Comparison of ENCODE assay signal across 8 cellular contexts in the genomic region with DNA sequence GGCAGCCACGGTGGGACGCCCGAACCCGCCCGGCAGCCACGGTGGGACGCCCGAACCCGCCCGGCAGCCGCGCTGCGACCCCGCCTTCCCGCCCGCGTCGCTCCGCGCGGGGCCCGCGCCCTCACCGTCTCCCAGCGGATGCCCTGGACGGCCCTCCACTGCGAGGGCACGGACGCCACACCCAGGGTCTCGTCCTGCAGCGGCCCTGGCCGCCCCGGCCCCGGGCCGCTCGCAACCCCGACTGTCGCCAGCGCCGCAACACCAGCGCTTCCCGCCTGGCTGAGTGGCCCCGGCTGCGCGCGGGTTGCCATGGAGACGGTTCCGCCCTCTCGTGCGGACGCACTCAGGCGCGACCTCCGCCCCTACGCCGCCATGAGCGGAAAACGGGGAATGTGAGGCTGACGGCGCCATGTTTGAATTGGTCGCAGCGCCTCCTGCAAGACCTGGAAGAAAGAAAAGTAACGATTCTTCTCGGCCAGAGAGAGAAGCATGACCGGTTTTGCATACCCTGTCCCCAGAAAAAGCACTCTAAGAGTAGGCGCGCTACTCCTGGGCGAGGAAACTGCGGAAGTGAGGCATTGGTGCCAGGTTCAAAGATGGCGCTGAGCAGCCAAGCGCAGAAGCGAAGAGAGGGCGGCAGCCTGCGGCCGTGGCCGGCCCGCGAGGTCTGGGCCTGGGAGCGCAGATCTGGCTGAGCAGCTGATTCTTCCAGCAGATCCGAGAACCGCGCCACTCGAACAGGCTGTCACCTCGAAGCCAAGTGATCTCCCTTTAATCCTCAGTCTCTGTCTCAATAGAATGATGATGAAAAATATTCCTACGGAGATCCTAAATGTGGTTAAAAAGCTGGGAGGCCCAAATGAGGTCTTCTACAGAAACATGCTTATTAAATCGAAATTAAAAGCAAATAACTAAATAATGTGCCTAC. TPM values are rescaled to one million over a fixed set of nuclear protein-coding genes. Genes with fewer than 3 reads are reported as not detected.
DNase-seq lines count a peak whose midpoint lies in the region; ATAC-seq and TF ChIP-seq lines count a peak whose summit lies in the region.

TSS of gene DYNC2I2 (minus strand) at position 432 of the 928 bp plus-strand sequence. CDS start at position 311, 121 bp downstream.

- H3K4me1 ChIP-seq in PC-9 (replicated peaks; ENCODE audit: insufficient read depth) (peaks cover 8% of the 10 kb centered on the region; the same call in 1 of the 2 replicates), esophagus (ENCODE audit: control insufficient read depth in 2 of 2, insufficient read depth in 2 of 2, low read length in 1 of 2) (no peaks in the 10 kb centered on the region), mucosa of stomach (ENCODE audit: control insufficient read depth, insufficient read depth, low read length) (no peaks in the 10 kb centered on the region)

- no TSS peak for BruUV-seq in PC-9 (replicated peaks; lab: Mats Ljungman, UMichigan)

- H3K9ac ChIP-seq in mucosa of stomach (ENCODE audit: low read length): peak within 1 kb of the TSS; percentile 96

- TF ChIP-seq RAD21 in Ishikawa (IDR thresholded peaks at IDR 0.05; ENCODE audit: low read depth): no peak

- intact Hi-C loops in PC-9 (cut with micrococcal nuclease; ENCODE audit: unreplicated experiment): loop anchor here (1.0 to 2.0 kb wide), 4 partner anchors 20 to 68 kb away; partner anchors contain the start of genes SET and ZDHHC12

- WGBS in esophagus, 2 donors: 0% methylated on average over 84 to 86 of the region's 86 CpGs

- peaks cover 16% of the 10 kb centered on the region for H3F3A ChIP-seq in PC-9 (ENCODE audit: insufficient read depth, low read depth)

- H3K27ac ChIP-seq in PC-9 (peak within 1 kb of the TSS; percentile 98), esophagus (ENCODE audit: low read depth in 2 of 2, low read length in 1 of 2) (peak within 1 kb of the TSS; percentile 91 to 98)

- peak within 1 kb of the TSS; percentile 79 for H3K4me2 ChIP-seq in PC-9

- POLR2A ChIA-PET in PC-9 (lab: Charles Lee; ENCODE audit: unreplicated experiment): no interaction called here

- no peaks in the 10 kb centered on the region for H3K9me3 ChIP-seq in PC-9 (ENCODE audit: insufficient read depth, low read depth)
- H3K9me3 ChIP-seq in esophagus (ENCODE audit: control insufficient read depth in 2 of 2, insufficient read depth in 1 of 2, low read depth in 1 of 2, low read length in 1 of 2): no peaks in the 10 kb centered on the region
- no peaks in the 10 kb centered on the region for H3K9me3 ChIP-seq in mucosa of stomach (ENCODE audit: control insufficient read depth, low read length)

- H2AFZ ChIP-seq in PC-9: peak within 1 kb of the TSS; percentile 90

- TF ChIP-seq EP300 in Ishikawa (IDR thresholded peaks at IDR 0.05; ENCODE audit: borderline replicate concordance): no peak

- H3K4me3 ChIP-seq in PC-9 (peak within 1 kb of the TSS; percentile 99), esophagus (ENCODE audit: low read depth in 1 of 2, low read length in 2 of 2) (peak within 1 kb of the TSS; percentile 70 to 74), mucosa of stomach (ENCODE audit: low read length) (peak within 1 kb of the TSS; percentile 84)

- CTCF ChIA-PET in PC-9 (lab: Charles Lee): interaction anchor here (0.6 to 0.7 kb wide), 2 partner anchors 31 to 236 kb away, joined by 3 to 7 read pairs; partner anchors contain the start of gene CERCAM

- H3K27me3 ChIP-seq in PC-9 (ENCODE audit: insufficient read depth, low read depth) (no peaks in the 10 kb centered on the region), esophagus (ENCODE audit: control insufficient read depth in 1 of 2, insufficient read depth in 2 of 2, low read length in 2 of 2) (no peaks in the 10 kb centered on the region), mucosa of stomach (ENCODE audit: control insufficient read depth, insufficient read depth, low read length) (no peaks in the 10 kb centered on the region)

- peak; percentile 64 for DNase-seq in DMS 273 treated with DMSO at 0.1 percent for 48 hours (lab: John Stamatoyannopoulos, UW)
- DNase-seq in PC-9: peak; percentile 80 to 97
- peak; percentile 97 for DNase-seq in activated T-cell treated with anti-CD3 and anti-CD28 coated beads, Interleukin-2, amount 50 U/mL, for 1 hour
- peak; percentile 98 for DNase-seq in stimulated activated CD8-positive, alpha-beta memory T cell treated with anti-CD3 and anti-CD28 coated beads, Interleukin-4, amount 100 ng/mL, for 48 hours

- no peaks in the 10 kb centered on the region for H3K36me3 ChIP-seq in PC-9 (ENCODE audit: low read depth)
- H3K36me3 ChIP-seq in esophagus (ENCODE audit: control insufficient read depth in 2 of 2, insufficient read depth in 2 of 2, low read length in 1 of 2): peaks cover 0 to 3% of the 10 kb centered on the region in 2 donors
- no peaks in the 10 kb centered on the region for H3K36me3 ChIP-seq in mucosa of stomach (ENCODE audit: control insufficient read depth, insufficient read depth, low read length)

- peak; percentile 65 for ATAC-seq in GM21529 (IDR thresholded peaks at IDR 0.05; ENCODE audit: unreplicated experiment)

- H3K79me2 ChIP-seq in PC-9 (ENCODE audit: low read depth): peaks cover 25% of the 10 kb centered on the region

- no peak for TF ChIP-seq CTCF in PC-9 (conservative IDR thresholded peaks at IDR 0.05)

- H4K20me1 ChIP-seq in PC-9 (ENCODE audit: insufficient read depth): no peaks in the 10 kb centered on the region

- H3K9me2 ChIP-seq in PC-9 (ENCODE audit: insufficient read depth): no peaks in the 10 kb centered on the region

TF ChIP-seq in Ishikawa, 13 proteins besides CTCF, POLR2A, EP300 and RAD21:
- TF ChIP-seq TAF1 (IDR thresholded peaks at IDR 0.05; ENCODE audit: low read depth) (peak; percentile 94), EGR1 (IDR thresholded peaks at IDR 0.05) (peak; percentile 96), CREB1 (IDR thresholded peaks at IDR 0.05; ENCODE audit: low read depth) (no peak), TCF12 (IDR thresholded peaks at IDR 0.05; ENCODE audit: low read depth) (peak; percentile 72), TEAD4 (IDR thresholded peaks at IDR 0.05) (peak; percentile 95), USF1 (IDR thresholded peaks at IDR 0.05) (0 out of 2 replicates have a peak, but pooled peaks have one; percentile 25), REST (IDR thresholded peaks at IDR 0.05; ENCODE audit: low read depth) (no peak), CEBPB (IDR thresholded peaks at IDR 0.05) (no peak), ZBTB7A (IDR thresholded peaks at IDR 0.05; ENCODE audit: low read depth) (0 out of 2 replicates have a peak, but pooled peaks have one; percentile 62), YY1 (IDR thresholded peaks at IDR 0.05; ENCODE audit: low read depth) (peak; percentile 99), MAX (IDR thresholded peaks at IDR 0.05) (peak; percentile 85), NFIC (IDR thresholded peaks at IDR 0.05) (no peak), FOXM1 (IDR thresholded peaks at IDR 0.05; ENCODE audit: borderline replicate concordance, low read depth) (peak; percentile 35; the same call in 1 of the 2 replicates)

RNA-seq across cellular contexts. Expression of gene DYNC2I2, which starts in this region (rescaled TPM):
- 225 and 263 TPM in 2 replicates for total RNA-seq in PC-9 (2021)
- polyA plus RNA-seq in esophagus: 10 to 100 TPM; 45.7 to 48.0 TPM

Comparison
In these comparisons a context has a peak if more than half of its experiments do, and no peak if none do; other contexts are left out.
1. Peak in every context shown above with its lines: DNase-seq, ATAC-seq, H3K4me3 ChIP-seq and H3K27ac ChIP-seq.